8 cellular contexts compared by ENCODE assay signal in the genomic region with DNA sequence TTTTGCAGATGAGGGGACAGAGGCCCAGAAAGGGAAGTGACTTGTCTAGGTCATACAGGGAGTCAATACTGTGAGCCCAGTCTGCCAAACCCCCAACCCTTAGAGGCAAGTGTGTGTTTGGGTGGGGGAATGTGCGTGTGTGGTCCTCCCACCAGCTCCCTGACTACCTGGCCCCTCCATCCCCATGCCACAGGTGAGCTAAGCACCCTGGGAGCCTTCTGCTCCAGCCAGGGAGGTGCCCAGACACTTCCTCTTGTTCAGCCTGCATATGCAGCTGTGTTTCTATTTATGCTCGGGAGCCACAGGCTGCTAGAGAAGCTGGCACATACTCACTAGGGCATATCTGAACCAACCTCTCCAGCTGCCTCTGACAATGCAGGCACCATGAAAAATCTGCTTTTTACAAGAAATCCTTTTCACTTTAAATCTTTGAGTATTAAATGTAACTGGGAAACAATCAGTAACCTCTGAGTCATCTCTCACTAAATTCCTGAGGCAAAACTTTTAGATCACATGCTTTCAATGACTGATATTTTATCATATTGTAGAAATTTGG. TPM values are rescaled to one million over a fixed set of nuclear protein-coding genes. Genes with fewer than 3 reads are reported as not detected.
A peak's percentile ranks its signal among the peaks of the same experiment; 100 is the strongest.
DNase-seq lines count a peak whose midpoint lies in the region; ATAC-seq and TF ChIP-seq lines count a peak whose summit lies in the region.

No MANE protein-coding gene starts in this region.

- H3K4me1 Mint-ChIP-seq in CD4-positive, CD25-positive, alpha-beta regulatory T cell: peaks cover 36 to 90% (median 77%) of the 10 kb centered on the region in 4 donors
- peaks cover 73% of the 10 kb centered on the region for H3K4me1 Mint-ChIP-seq in activated T-helper 2 cell treated with anti-CD3 and anti-CD28 coated beads, Interferon-gamma antibody, Interleukin-2, Interleukin-4, amounts not matched to agents 10 μg/mL and 5 μg/mL and 100 μg/mL, durations not matched to agents 14 hours and 24 hours and 36 hours (ENCODE audit: low read depth)

- H3K4me1 ChIP-seq in CD4-positive, CD25-positive, alpha-beta regulatory T cell (ENCODE audit: control insufficient read depth, insufficient read depth, low read length, poor library complexity, severe bottlenecking): peaks cover 88% of the 10 kb centered on the region
- peaks cover 74 to 93% (median 83%) of the 10 kb centered on the region in 4 donors for H3K4me1 ChIP-seq in upper lobe of left lung

- in situ Hi-C loops in KBM-7 (cut with MboI; ENCODE audit: low pct_unique_long_range_greater_than_20kb, low sequenced_read_pairs): no loop called here

- peak overlapping the region; percentile 71 to 89 (median 76) for H3K4me3 Mint-ChIP-seq in CD4-positive, CD25-positive, alpha-beta regulatory T cell
- no peak overlapping the region for H3K4me3 Mint-ChIP-seq in activated T-helper 2 cell treated with anti-CD3 and anti-CD28 coated beads, Interferon-gamma antibody, Interleukin-2, Interleukin-4, amounts not matched to agents 10 μg/mL and 5 μg/mL and 100 μg/mL, durations not matched to agents 14 hours and 24 hours and 36 hours (ENCODE audit: low read depth)

- intact Hi-C loops in activated T-helper 2 cell treated with anti-CD3 and anti-CD28 coated beads, Interferon-gamma antibody, Interleukin-2, Interleukin-4, amounts not matched to agents 10 μg/mL and 5 μg/mL and 100 μg/mL, durations not matched to agents 14 hours and 24 hours and 36 hours (cut with micrococcal nuclease): loop anchor here (10.0 kb wide), 1 partner anchor 378 kb away; the partner anchor contains the start of gene IREB2

- H3K9me3 Mint-ChIP-seq in CD4-positive, CD25-positive, alpha-beta regulatory T cell: no peaks in the 10 kb centered on the region
- no peaks in the 10 kb centered on the region for H3K9me3 Mint-ChIP-seq in activated T-helper 2 cell treated with anti-CD3 and anti-CD28 coated beads, Interferon-gamma antibody, Interleukin-2, Interleukin-4, amounts not matched to agents 10 μg/mL and 5 μg/mL and 100 μg/mL, durations not matched to agents 14 hours and 24 hours and 36 hours

- TF ChIP-seq EP300 in upper lobe of left lung (IDR thresholded peaks at IDR 0.05): no peak

- H3K27ac Mint-ChIP-seq in CD4-positive, CD25-positive, alpha-beta regulatory T cell: peak overlapping the region; percentile 86 to 97 (median 95)
- peak overlapping the region; percentile 76 for H3K27ac Mint-ChIP-seq in activated T-helper 2 cell treated with anti-CD3 and anti-CD28 coated beads, Interferon-gamma antibody, Interleukin-2, Interleukin-4, amounts not matched to agents 10 μg/mL and 5 μg/mL and 100 μg/mL, durations not matched to agents 14 hours and 24 hours and 36 hours

- TF ChIP-seq CTCF in upper lobe of left lung (IDR thresholded peaks at IDR 0.05): no peak

- H3K27me3 Mint-ChIP-seq in CD4-positive, CD25-positive, alpha-beta regulatory T cell: no peaks in the 10 kb centered on the region
- H3K27me3 Mint-ChIP-seq in activated T-helper 2 cell treated with anti-CD3 and anti-CD28 coated beads, Interferon-gamma antibody, Interleukin-2, Interleukin-4, amounts not matched to agents 10 μg/mL and 5 μg/mL and 100 μg/mL, durations not matched to agents 14 hours and 24 hours and 36 hours (ENCODE audit: low read depth): no peaks in the 10 kb centered on the region

- TF ChIP-seq POLR2A in upper lobe of left lung (IDR thresholded peaks at IDR 0.05): no peak

- 25 to 33% methylated on average over 2 of the region's 2 CpGs for WGBS in upper lobe of left lung, 2 donors

- no peaks in the 10 kb centered on the region for H3K27me3 ChIP-seq in CD4-positive, CD25-positive, alpha-beta regulatory T cell (ENCODE audit: control insufficient read depth, insufficient read depth, low read length)
- no peaks in the 10 kb centered on the region for H3K27me3 ChIP-seq in upper lobe of left lung

- peak overlapping the region; percentile 23 for H3K4me3 ChIP-seq in CD4-positive, CD25-positive, alpha-beta regulatory T cell (ENCODE audit: low read depth, low read length)
- H3K4me3 ChIP-seq in upper lobe of left lung: no peak overlapping the region

- peaks cover 17% of the 10 kb centered on the region for H3K36me3 ChIP-seq in CD4-positive, CD25-positive, alpha-beta regulatory T cell (ENCODE audit: control insufficient read depth, insufficient read depth, low read length)
- peaks cover 0 to 10% (median 4%) of the 10 kb centered on the region in 4 donors for H3K36me3 ChIP-seq in upper lobe of left lung

- no peaks in the 10 kb centered on the region for H3K9me3 ChIP-seq in CD4-positive, CD25-positive, alpha-beta regulatory T cell (ENCODE audit: control insufficient read depth in 2 of 2, low read length in 2 of 2)
- H3K9me3 ChIP-seq in upper lobe of left lung: no peaks in the 10 kb centered on the region

- H3K36me3 Mint-ChIP-seq in CD4-positive, CD25-positive, alpha-beta regulatory T cell: peaks cover 20% of the 10 kb centered on the region
- H3K36me3 Mint-ChIP-seq in activated T-helper 2 cell treated with anti-CD3 and anti-CD28 coated beads, Interferon-gamma antibody, Interleukin-2, Interleukin-4, amounts not matched to agents 10 μg/mL and 5 μg/mL and 100 μg/mL, durations not matched to agents 14 hours and 24 hours and 36 hours (ENCODE audit: low read depth): peaks cover 35% of the 10 kb centered on the region

- DNase-seq in CD4-positive, CD25-positive, alpha-beta regulatory T cell: peak in 1 of 3 donors; percentile 59
- DNase-seq in KBM-7 (peak; percentile 89), kidney glomerular epithelial cell (lab: John Stamatoyannopoulos, UW) (peak; percentile 31), upper lobe of left lung (no peak), ureter (ENCODE audit: low spot score) (no peak)
- DNase-seq in activated T-helper 2 cell treated with anti-CD3 and anti-CD28 coated beads, Interferon-gamma antibody, Interleukin-2, Interleukin-4, amounts not matched to agents 10 μg/mL and 5 μg/mL and 100 μg/mL, durations not matched to agents 14 hours and 24 hours and 36 hours (ENCODE audit: low spot score): no peak

- peak; percentile 64 to 73 for ATAC-seq in CD4-positive, CD25-positive, alpha-beta regulatory T cell (ENCODE audit: low read depth in 2 of 2)
- peak; percentile 31 to 65 for ATAC-seq in upper lobe of left lung (ENCODE audit: low FRiP score in 2 of 2)
- ATAC-seq in HG03039 (IDR thresholded peaks at IDR 0.05; ENCODE audit: unreplicated experiment): no peak
- no peak for ATAC-seq in GM21717 (IDR thresholded peaks at IDR 0.05; ENCODE audit: unreplicated experiment)

- H3K27ac ChIP-seq in CD4-positive, CD25-positive, alpha-beta regulatory T cell (ENCODE audit: insufficient read depth, low read length, poor library complexity, severe bottlenecking): peak overlapping the region; percentile 84
- H3K27ac ChIP-seq in upper lobe of left lung: peak overlapping the region; percentile 64 to 96 (median 76)

RNA-seq across cellular contexts. Expression of gene TBC1D2B, which starts 20.7 kb away (rescaled TPM):
- total RNA-seq in CD4-positive, CD25-positive, alpha-beta regulatory T cell: 117 TPM
- polyA plus RNA-seq in CD4-positive, CD25-positive, alpha-beta regulatory T cell: 10 to 100 TPM; 12.2 to 17.9 (median 15.4) TPM
- 55.0 and 63.5 TPM in 2 replicates for total RNA-seq in activated T-helper 2 cell treated with anti-CD3 and anti-CD28 coated beads, Interferon-gamma antibody, Interleukin-2, Interleukin-4, amounts not matched to agents 10 μg/mL and 5 μg/mL and 100 μg/mL, durations not matched to agents 14 hours and 24 hours and 36 hours
- total RNA-seq in upper lobe of left lung (100 to 1,000 TPM in 1 of 6 donors, 10 to 100 TPM in 5; 31.5 to 103 (median 64.2) TPM), ureter (103 TPM)

RNA-seq across cellular contexts. Expression of gene SH2D7, which starts 35.6 kb away (rescaled TPM):
- total RNA-seq in CD4-positive, CD25-positive, alpha-beta regulatory T cell: not detected
- under 1 TPM in 1 of 4 donors, not detected in 3; 0.09 TPM for polyA plus RNA-seq in CD4-positive, CD25-positive, alpha-beta regulatory T cell
- not detected in 2 replicates for total RNA-seq in activated T-helper 2 cell treated with anti-CD3 and anti-CD28 coated beads, Interferon-gamma antibody, Interleukin-2, Interleukin-4, amounts not matched to agents 10 μg/mL and 5 μg/mL and 100 μg/mL, durations not matched to agents 14 hours and 24 hours and 36 hours
- under 1 TPM in 1 of 6 donors, not detected in 5; 0.09 TPM for total RNA-seq in upper lobe of left lung
- total RNA-seq in ureter: not detected

Comparison
In these comparisons a context has a peak if more than half of its experiments do, and no peak if none do; other contexts are left out.
1. ATAC-seq: peak in CD4-positive, CD25-positive, alpha-beta regulatory T cell (2 of 2) and upper lobe of left lung (2 of 2); none in HG03039 (single experiment) and GM21717 (single experiment).
2. DNase-seq: peak in KBM-7 (single experiment) and kidney glomerular epithelial cell (single experiment); none in activated T-helper 2 cell treated with anti-CD3 and anti-CD28 coated beads, Interferon-gamma antibody, Interleukin-2, Interleukin-4, amounts not matched to agents 10 μg/mL and 5 μg/mL and 100 μg/mL, durations not matched to agents 14 hours and 24 hours and 36 hours (single experiment), upper lobe of left lung (0 of 2) and ureter (single experiment).